ENCODE assay signal across 19 cellular contexts in the genomic region with DNA sequence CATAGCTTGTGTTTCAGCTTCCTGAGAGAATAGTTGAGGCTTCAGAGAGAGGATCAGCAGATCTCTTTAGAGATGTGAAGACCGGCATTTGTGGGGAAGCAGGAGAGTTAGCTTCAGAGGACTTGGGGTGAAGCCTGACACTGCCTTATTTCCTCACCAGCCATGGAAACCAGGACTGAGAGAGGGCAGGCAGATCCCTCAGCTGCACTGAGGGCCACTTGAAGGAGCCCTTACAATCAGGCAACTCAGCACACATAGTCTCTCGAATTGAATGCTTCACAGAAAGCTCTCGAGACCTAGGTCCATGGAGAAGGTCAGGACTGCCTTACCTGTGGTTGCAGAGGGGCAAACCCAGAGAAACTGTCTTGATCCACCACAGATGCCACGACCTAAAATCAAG. TPM values are rescaled to one million over a fixed set of nuclear protein-coding genes. Genes with fewer than 3 reads are reported as not detected.
DNase-seq lines count a peak whose midpoint lies in the region; ATAC-seq, FAIRE-seq and TF ChIP-seq lines count a peak whose summit lies in the region.
"Had no signal": no experiment of that assay in that cellular context is flagged by ENCODE, and none has a peak within 500 bp of the region (broad histone marks: within the 10 kb centered on the region; RNA-seq: fewer than 3 reads in every experiment).

No MANE protein-coding gene starts in this region.

- TF ChIP-seq CTCF in astrocyte (IDR thresholded peaks at IDR 0.05; ENCODE audit: insufficient read depth, low read depth, low read length) (no peak), neutrophil (IDR thresholded peaks at IDR 0.05) (no peak)

- no peaks in the 10 kb centered on the region for H3K9me3 ChIP-seq in astrocyte (ENCODE audit: insufficient read depth, low read depth, low read length)
- H3K9me3 ChIP-seq in neutrophil = peaks cover 20% of the 10 kb centered on the region

- H3K9ac ChIP-seq in astrocyte (ENCODE audit: low read length) = no peak overlapping the region

- H2AFZ ChIP-seq in astrocyte (ENCODE audit: low read depth, low read length) = no peak overlapping the region

- no peaks in the 10 kb centered on the region for H3K36me3 ChIP-seq in astrocyte (ENCODE audit: insufficient read depth, low read length)
- peaks cover 100% of the 10 kb centered on the region for H3K36me3 ChIP-seq in neutrophil

- H3K27ac Mint-ChIP-seq in astrocyte (ENCODE audit: unreplicated experiment) = peak overlapping the region; percentile 65
- H3K27ac Mint-ChIP-seq: B cell; CD4-positive, CD25-positive, alpha-beta regulatory T cell had no signal

- peaks cover 4% of the 10 kb centered on the region for H3K27me3 Mint-ChIP-seq in astrocyte (ENCODE audit: low read depth, unreplicated experiment)
- H3K27me3 Mint-ChIP-seq: B cell; CD4-positive, CD25-positive, alpha-beta regulatory T cell had no signal

- H3K27me3 ChIP-seq in astrocyte (ENCODE audit: insufficient read depth, low read length) = no peaks in the 10 kb centered on the region
- H3K27me3 ChIP-seq in neutrophil = no peaks in the 10 kb centered on the region

- no peaks in the 10 kb centered on the region for H4K20me1 ChIP-seq in astrocyte (ENCODE audit: insufficient read depth, low read length)

- FAIRE-seq in astrocyte (lab: Jason Lieb, UNC) = no peak

- peaks cover 25% of the 10 kb centered on the region for H3K4me1 Mint-ChIP-seq in astrocyte (ENCODE audit: low read depth, unreplicated experiment)
- H3K4me1 Mint-ChIP-seq: CD4-positive, CD25-positive, alpha-beta regulatory T cell had no signal

- DNase-seq in activated CD8-positive, alpha-beta memory T cell treated with anti-CD3 and anti-CD28 coated beads for 24 hours = peak; percentile 51
- DNase-seq in activated CD8-positive, alpha-beta memory T cell treated with anti-CD3 and anti-CD28 coated beads, Interleukin-2, amount 50 U/mL, for 4 hours = no peak
- DNase-seq in astrocyte (ENCODE audit: low read depth) (no peak), NCI-H69 (lab: John Stamatoyannopoulos, UW) (no peak), HEK293T (ENCODE audit: extremely low spot score) (no peak)
- DNase-seq: CD4-positive, CD25-positive, alpha-beta regulatory T cell; EL; GF-D8; Kasumi-1; NCI-H1694; NCI-H2081 treated with DMSO at 0.1 percent for 48 hours; NCI-H2171 treated with DMSO at 0.1 percent for 48 hours; NCI-H524 treated with DMSO at 0.1 percent for 48 hours; OCI-M1; SHP77 had no signal

- CTCF ChIA-PET in HEK293T (lab: Yijun Ruan, JAX) = interaction anchor here (0.6 kb wide), 1 partner anchor 88 kb away, joined by 5 read pairs; no protein-coding TSS in a partner anchor

- no peak for ATAC-seq in HG02870 (IDR thresholded peaks at IDR 0.05; ENCODE audit: unreplicated experiment)

- POLR2A ChIA-PET in HEK293T (lab: Yijun Ruan, JAX) = no interaction called here

- no peaks in the 10 kb centered on the region for H3K79me2 ChIP-seq in astrocyte (ENCODE audit: insufficient read depth, low read length)

- no peak overlapping the region for H3K4me2 ChIP-seq in astrocyte (ENCODE audit: low read length)

- H3K4me3 ChIP-seq in astrocyte (ENCODE audit: insufficient read depth, low read depth, low read length) (no peak overlapping the region), neutrophil (ENCODE audit: low read depth in 1 of 2, low read length in 1 of 2) (peak overlapping the region in 1 of 2 experiments; percentile 59)

- no peak overlapping the region for H3K4me3 Mint-ChIP-seq in astrocyte (ENCODE audit: unreplicated experiment)
- H3K4me3 Mint-ChIP-seq: B cell; CD4-positive, CD25-positive, alpha-beta regulatory T cell had no signal

- H3K27ac ChIP-seq in astrocyte (ENCODE audit: low read depth, low read length) (no peak overlapping the region), neutrophil (peak overlapping the region; percentile 100)

- H3K4me1 ChIP-seq in astrocyte (ENCODE audit: insufficient read depth, low read length) (peaks cover 21% of the 10 kb centered on the region), neutrophil (ENCODE audit: control insufficient read depth in 1 of 2, insufficient read depth in 1 of 2, low read depth in 1 of 2, low read length in 1 of 2) (peaks cover 65 to 88% of the 10 kb centered on the region in 2 experiments)

- peaks cover 1% of the 10 kb centered on the region for H3K9me3 Mint-ChIP-seq in astrocyte (ENCODE audit: unreplicated experiment)

- no peaks in the 10 kb centered on the region for H3K36me3 Mint-ChIP-seq in astrocyte (ENCODE audit: low read depth, unreplicated experiment)
- H3K36me3 Mint-ChIP-seq: CD4-positive, CD25-positive, alpha-beta regulatory T cell had no signal

TF ChIP-seq in HEK293T, 16 proteins besides CTCF, POLR2A, EP300 and RAD21:
- TF ChIP-seq TARDBP (IDR thresholded peaks at IDR 0.05) (no peak), ARNT (IDR thresholded peaks at IDR 0.05) (no peak), L3MBTL2 (conservative IDR thresholded peaks at IDR 0.05) (no peak), FOXK2 (IDR thresholded peaks at IDR 0.05) (no peak), FOXA1 (IDR thresholded peaks at IDR 0.05) (no peak), ELF4 (IDR thresholded peaks at IDR 0.05) (no peak)

RNA-seq across cellular contexts. Expression of a gene that starts 19.8 kb away (rescaled TPM):
- 4.3 and 4.9 TPM in 2 replicates for total RNA-seq in astrocyte
- total RNA-seq: RPMI7951 had no signal
